In the genomic region with DNA sequence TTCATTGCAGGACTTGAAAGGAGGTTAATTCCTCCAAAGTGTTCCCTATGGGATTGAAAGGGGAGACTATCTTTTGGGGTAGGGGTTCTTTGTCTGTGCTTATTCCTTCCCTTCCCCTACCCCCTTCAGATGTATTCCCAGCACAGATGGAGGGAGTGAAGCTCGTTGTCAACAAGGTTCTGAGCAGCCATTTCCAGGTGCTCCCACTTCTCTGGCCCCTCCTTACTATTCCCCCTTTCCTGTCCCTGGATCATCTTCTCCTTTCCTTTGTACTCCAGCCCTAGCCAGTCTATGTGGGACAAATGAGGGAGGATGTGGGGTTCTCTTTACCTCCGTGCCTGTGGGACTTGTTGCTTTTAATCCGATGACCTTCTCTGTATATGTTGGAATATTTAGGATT, we compare ENCODE assay signal across 9 cellular contexts. TPM values are rescaled to one million over a fixed set of nuclear protein-coding genes. Genes with fewer than 3 reads are reported as not detected.
DNase-seq lines count a peak whose midpoint lies in the region; ATAC-seq, FAIRE-seq and TF ChIP-seq lines count a peak whose summit lies in the region.
"Had no signal": no experiment of that assay in that cellular context is flagged by ENCODE, and none has a peak within 500 bp of the region (broad histone marks: within the 10 kb centered on the region; RNA-seq: fewer than 3 reads in every experiment).

No MANE protein-coding gene starts in this region.

- H3K27ac Mint-ChIP-seq in activated T-cell treated with anti-CD3 and anti-CD28 coated beads, Interleukin-2, amount 50 U/mL, for 72 hours = no peak overlapping the region
- peak overlapping the region; percentile 80 to 99 for H3K27ac Mint-ChIP-seq in activated naive CD4-positive, alpha-beta T cell treated with anti-CD3 and anti-CD28 coated beads, Interleukin-2, amount 50 U/mL, for 72 hours

- no peaks in the 10 kb centered on the region for H3K9me3 Mint-ChIP-seq in activated T-cell treated with anti-CD3 and anti-CD28 coated beads, Interleukin-2, amount 50 U/mL, for 72 hours
- H3K9me3 Mint-ChIP-seq in activated naive CD4-positive, alpha-beta T cell treated with anti-CD3 and anti-CD28 coated beads, Interleukin-2, amount 50 U/mL, for 72 hours = no peaks in the 10 kb centered on the region

- peak overlapping the region; percentile 50 for H2AFZ ChIP-seq in keratinocyte (ENCODE audit: control insufficient read depth, low read length)

- peak; percentile 9 for FAIRE-seq in keratinocyte (lab: Jason Lieb, UNC)

- H3K9ac ChIP-seq in keratinocyte (ENCODE audit: control insufficient read depth, extremely low read depth, insufficient read depth, low read length) = peak overlapping the region; percentile 84

- no peaks in the 10 kb centered on the region for H3K9me1 ChIP-seq in keratinocyte (ENCODE audit: control insufficient read depth, extremely low read depth, insufficient read depth, low read length)

- H3K27me3 Mint-ChIP-seq in activated T-cell treated with anti-CD3 and anti-CD28 coated beads, Interleukin-2, amount 50 U/mL, for 72 hours (ENCODE audit: low read depth) = no peaks in the 10 kb centered on the region

- no peak for TF ChIP-seq CTCF in keratinocyte (optimal IDR thresholded peaks at IDR 0.05 in 1 of 3, IDR thresholded peaks at IDR 0.05 in 1 of 3, conservative IDR thresholded peaks at IDR 0.05 in 1 of 3; ENCODE audit: extremely low read depth in 1 of 3, insufficient read depth in 2 of 3, low read length in 3 of 3)
- TF ChIP-seq CTCF in thyroid gland (IDR thresholded peaks at IDR 0.05) = no peak

- H3K9me3 ChIP-seq in keratinocyte (ENCODE audit: control insufficient read depth, low read depth, low read length) (no peaks in the 10 kb centered on the region), thyroid gland (no peaks in the 10 kb centered on the region)

- no peak for DNase-seq in activated T-cell treated with anti-CD3 and anti-CD28 coated beads, Interleukin-2, amount 50 U/mL, for 72 hours
- no peak for DNase-seq in activated T-cell treated with anti-CD3 and anti-CD28 coated beads, Interleukin-2, amount 50 U/mL, for 48 hours
- no peak for DNase-seq in activated naive CD4-positive, alpha-beta T cell treated with anti-CD3 and anti-CD28 coated beads, Interleukin-2, amount 50 U/mL, for 72 hours (ENCODE audit: low spot score in 2 of 2)
- DNase-seq in keratinocyte (ENCODE audit: low read depth, low spot score) = no peak
- DNase-seq in thyroid gland = no peak
- no peak for DNase-seq in hepatic stellate cell (ENCODE audit: low spot score)
- DNase-seq in NCI-H510A treated with DMSO at 0.1 percent for 48 hours (lab: John Stamatoyannopoulos, UW) = no peak

- TF ChIP-seq POLR2A in thyroid gland (IDR thresholded peaks at IDR 0.05) = no peak

- H3K4me1 ChIP-seq in keratinocyte (ENCODE audit: control insufficient read depth, extremely low read depth, insufficient read depth, low read length) = peaks cover 19% of the 10 kb centered on the region
- peaks cover 16 to 19% of the 10 kb centered on the region in 2 donors for H3K4me1 ChIP-seq in thyroid gland

- ATAC-seq in activated T-cell treated with anti-CD3 and anti-CD28 coated beads, Interleukin-2, amount 50 U/mL, for 72 hours (replicated peaks in 1 of 2) = no peak
- ATAC-seq in activated naive CD4-positive, alpha-beta T cell treated with anti-CD3 and anti-CD28 coated beads, Interleukin-2, amount 50 U/mL, for 72 hours = no peak
- no peak for ATAC-seq in GM19035 (IDR thresholded peaks at IDR 0.05; ENCODE audit: unreplicated experiment)

- H3K4me2 ChIP-seq in keratinocyte (ENCODE audit: control insufficient read depth, extremely low read depth, insufficient read depth, low read depth, low read length) = peak overlapping the region; percentile 97

- H3K4me3 ChIP-seq in keratinocyte (ENCODE audit: control insufficient read depth in 2 of 3, extremely low read depth in 1 of 3, insufficient read depth in 2 of 3, low read depth in 1 of 3, low read length in 3 of 3) (peak overlapping the region; percentile 88 to 97 (median 90)), thyroid gland (replicated peaks in 1 of 3) (peak overlapping the region; percentile 12 to 66 (median 56))

- intact Hi-C loops in thyroid gland (cut with DNase I) = loop anchor here (5.0 to 10.0 kb wide), 3 partner anchors 52 to 156 kb away; partner anchors contain the start of genes B4GALT3 and MPZ

- H3K36me3 Mint-ChIP-seq in activated T-cell treated with anti-CD3 and anti-CD28 coated beads, Interleukin-2, amount 50 U/mL, for 72 hours (ENCODE audit: insufficient read depth in 2 of 2) = peaks cover 1% of the 10 kb centered on the region in 2 donors
- H3K36me3 Mint-ChIP-seq in activated naive CD4-positive, alpha-beta T cell treated with anti-CD3 and anti-CD28 coated beads, Interleukin-2, amount 50 U/mL, for 72 hours = peaks cover 10 to 20% of the 10 kb centered on the region in 2 donors

- dilution Hi-C loops in keratinocyte (cut with MboI; ENCODE audit: extremely low pct_ligation_motif_present, low sequenced_read_pairs) = no loop called here

- 60 to 63% methylated on average over 3 of the region's 3 CpGs for WGBS in thyroid gland, 2 donors

- peaks cover 12 to 17% of the 10 kb centered on the region in 2 experiments for H3K36me3 ChIP-seq in keratinocyte (ENCODE audit: control insufficient read depth in 2 of 2, extremely low read depth in 1 of 2, insufficient read depth in 2 of 2, low read length in 2 of 2)
- peaks cover 10 to 14% of the 10 kb centered on the region in 2 donors for H3K36me3 ChIP-seq in thyroid gland

- peak overlapping the region; percentile 94 to 100 for H3K4me3 Mint-ChIP-seq in activated T-cell treated with anti-CD3 and anti-CD28 coated beads, Interleukin-2, amount 50 U/mL, for 72 hours

- peaks cover 13% of the 10 kb centered on the region for H3K79me2 ChIP-seq in keratinocyte (ENCODE audit: control insufficient read depth, insufficient read depth, low read length)

- H3K27me3 ChIP-seq in keratinocyte (ENCODE audit: control insufficient read depth, extremely low read depth, insufficient read depth, low read length) = no peaks in the 10 kb centered on the region
- no peaks in the 10 kb centered on the region for H3K27me3 ChIP-seq in thyroid gland

- H3K4me1 Mint-ChIP-seq in activated T-cell treated with anti-CD3 and anti-CD28 coated beads, Interleukin-2, amount 50 U/mL, for 72 hours (ENCODE audit: low read depth) = peaks cover 34% of the 10 kb centered on the region

- no peaks in the 10 kb centered on the region for H4K20me1 ChIP-seq in keratinocyte (ENCODE audit: control insufficient read depth, extremely low read depth, insufficient read depth, low read length)

- H3K27ac ChIP-seq in keratinocyte (ENCODE audit: control insufficient read depth, insufficient read depth, low read length) = peak overlapping the region; percentile 42
- peak overlapping the region in 1 of 3 donors; percentile 53 for H3K27ac ChIP-seq in thyroid gland

RNA-seq across cellular contexts. Expression of gene TOMM40L, which starts 0.9 kb away (rescaled TPM):
- total RNA-seq in activated T-cell treated with anti-CD3 and anti-CD28 coated beads, Interleukin-2, amount 50 U/mL, for 72 hours = 10 to 100 TPM; 10.3 to 14.6 TPM
- total RNA-seq in activated naive CD4-positive, alpha-beta T cell treated with anti-CD3 and anti-CD28 coated beads, Interleukin-2, amount 50 U/mL, for 72 hours = 10 to 100 TPM; 13.3 to 17.7 TPM
- 14.4 to 18.2 TPM (median 17.5 TPM) in 3 replicates for polyA plus RNA-seq in keratinocyte
- polyA plus RNA-seq in keratinocyte (2011; ENCODE audit: low read depth) = 2.3 TPM
- polyA plus RNA-seq in keratinocyte (2011; cell fraction: cytosol; rRNA removed) = 14.9 and 15.4 TPM in 2 replicates
- polyA plus RNA-seq in keratinocyte (2011; cell fraction: nucleus; rRNA removed) = 20.9 and 22.4 TPM in 2 replicates
- 5.3 and 14.4 TPM in 2 replicates for polyA plus RNA-seq in keratinocyte (2012; ENCODE audit: low replicate concordance)
- polyA minus RNA-seq in keratinocyte = 26.8 to 33.9 TPM (median 31.6 TPM) in 3 replicates
- 24.0 TPM for polyA minus RNA-seq in keratinocyte (2011; cell fraction: cytosol; rRNA and poly(A)+ RNA removed)
- polyA minus RNA-seq in keratinocyte (2011; cell fraction: nucleus; rRNA and poly(A)+ RNA removed) = 8.4 and 14.1 TPM in 2 replicates
- total RNA-seq in thyroid gland = 10 to 100 TPM in 1 of 4 donors, 1 to 10 TPM in 3; 7.0 to 12.4 (median 8.3) TPM

RNA-seq across cellular contexts. Expression of gene APOA2, which starts 3.3 kb away (rescaled TPM):
- total RNA-seq in activated T-cell treated with anti-CD3 and anti-CD28 coated beads, Interleukin-2, amount 50 U/mL, for 72 hours = not detected
- total RNA-seq in activated naive CD4-positive, alpha-beta T cell treated with anti-CD3 and anti-CD28 coated beads, Interleukin-2, amount 50 U/mL, for 72 hours = not detected
- not detected in 3 replicates for polyA plus RNA-seq in keratinocyte
- polyA plus RNA-seq in keratinocyte (2011; ENCODE audit: low read depth) = 1.8 TPM
- polyA plus RNA-seq in keratinocyte (2011; cell fraction: cytosol; rRNA removed) = not detected in 2 replicates
- polyA plus RNA-seq in keratinocyte (2011; cell fraction: nucleus; rRNA removed) = not detected in 2 replicates
- 1.2 TPM in 1 of 2 replicates, not detected in the other for polyA plus RNA-seq in keratinocyte (2012; ENCODE audit: low replicate concordance)
- 1.2 TPM in 1 of 3 replicates, not detected in the others for polyA minus RNA-seq in keratinocyte
- not detected for polyA minus RNA-seq in keratinocyte (2011; cell fraction: cytosol; rRNA and poly(A)+ RNA removed)
- not detected in 2 replicates for polyA minus RNA-seq in keratinocyte (2011; cell fraction: nucleus; rRNA and poly(A)+ RNA removed)
- total RNA-seq in thyroid gland = not detected
- total RNA-seq: M059J had no signal

RNA-seq across cellular contexts. Expression of gene NR1I3, which starts 11.2 kb away (rescaled TPM):
- total RNA-seq in activated T-cell treated with anti-CD3 and anti-CD28 coated beads, Interleukin-2, amount 50 U/mL, for 72 hours = not detected
- total RNA-seq in activated naive CD4-positive, alpha-beta T cell treated with anti-CD3 and anti-CD28 coated beads, Interleukin-2, amount 50 U/mL, for 72 hours = not detected
- not detected in 3 replicates for polyA plus RNA-seq in keratinocyte
- polyA plus RNA-seq in keratinocyte (2011; ENCODE audit: low read depth) = not detected
- polyA plus RNA-seq in keratinocyte (2011; cell fraction: cytosol; rRNA removed) = not detected in 2 replicates
- polyA plus RNA-seq in keratinocyte (2011; cell fraction: nucleus; rRNA removed) = not detected in 2 replicates
- 0.47 and 0.64 TPM in 2 replicates for polyA plus RNA-seq in keratinocyte (2012; ENCODE audit: low replicate concordance)
- polyA minus RNA-seq in keratinocyte = not detected in 3 replicates
- polyA minus RNA-seq in keratinocyte (2011; cell fraction: cytosol; rRNA and poly(A)+ RNA removed) = not detected
- not detected in 2 replicates for polyA minus RNA-seq in keratinocyte (2011; cell fraction: nucleus; rRNA and poly(A)+ RNA removed)
- total RNA-seq in thyroid gland = not detected
- total RNA-seq: M059J had no signal

RNA-seq across cellular contexts. Expression of gene FCER1G, which starts 11.7 kb away (rescaled TPM):
- 1 to 10 TPM; 1.8 to 3.7 TPM for total RNA-seq in activated T-cell treated with anti-CD3 and anti-CD28 coated beads, Interleukin-2, amount 50 U/mL, for 72 hours
- total RNA-seq in activated naive CD4-positive, alpha-beta T cell treated with anti-CD3 and anti-CD28 coated beads, Interleukin-2, amount 50 U/mL, for 72 hours = 1 to 10 TPM in 1 of 2 donors, under 1 TPM in 1; 0.49 to 7.4 TPM
- polyA plus RNA-seq in keratinocyte = 0.51 to 1.2 TPM (median 0.62 TPM) in 3 replicates
- not detected for polyA plus RNA-seq in keratinocyte (2011; ENCODE audit: low read depth)
- polyA plus RNA-seq in keratinocyte (2011; cell fraction: cytosol; rRNA removed) = 0.39 and 0.75 TPM in 2 replicates
- 1.1 and 1.3 TPM in 2 replicates for polyA plus RNA-seq in keratinocyte (2011; cell fraction: nucleus; rRNA removed)
- 0.53 and 1.4 TPM in 2 replicates for polyA plus RNA-seq in keratinocyte (2012; ENCODE audit: low replicate concordance)
- not detected in 3 replicates for polyA minus RNA-seq in keratinocyte
- not detected for polyA minus RNA-seq in keratinocyte (2011; cell fraction: cytosol; rRNA and poly(A)+ RNA removed)
- polyA minus RNA-seq in keratinocyte (2011; cell fraction: nucleus; rRNA and poly(A)+ RNA removed) = not detected in 2 replicates
- 10 to 100 TPM; 16.3 to 70.9 (median 22.3) TPM for total RNA-seq in thyroid gland
- total RNA-seq: M059J had no signal

RNA-seq across cellular contexts. Expression of gene NDUFS2, which starts 24.6 kb away (rescaled TPM):
- 100 to 1,000 TPM; 108 to 114 TPM for total RNA-seq in activated T-cell treated with anti-CD3 and anti-CD28 coated beads, Interleukin-2, amount 50 U/mL, for 72 hours
- 100 to 1,000 TPM; 115 to 126 TPM for total RNA-seq in activated naive CD4-positive, alpha-beta T cell treated with anti-CD3 and anti-CD28 coated beads, Interleukin-2, amount 50 U/mL, for 72 hours
- 105 to 136 TPM (median 135 TPM) in 3 replicates for polyA plus RNA-seq in keratinocyte
- 90.2 TPM for polyA plus RNA-seq in keratinocyte (2011; ENCODE audit: low read depth)
- 100.0 and 117 TPM in 2 replicates for polyA plus RNA-seq in keratinocyte (2011; cell fraction: cytosol; rRNA removed)
- polyA plus RNA-seq in keratinocyte (2011; cell fraction: nucleus; rRNA removed) = 109 and 115 TPM in 2 replicates
- polyA plus RNA-seq in keratinocyte (2012; ENCODE audit: low replicate concordance) = 79.8 and 86.9 TPM in 2 replicates
- polyA minus RNA-seq in keratinocyte = 88.1 to 130 TPM (median 111 TPM) in 3 replicates
- polyA minus RNA-seq in keratinocyte (2011; cell fraction: cytosol; rRNA and poly(A)+ RNA removed) = 115 TPM
- polyA minus RNA-seq in keratinocyte (2011; cell fraction: nucleus; rRNA and poly(A)+ RNA removed) = 70.5 and 92.9 TPM in 2 replicates
- 100 to 1,000 TPM in 2 of 4 donors, 10 to 100 TPM in 2; 75.4 to 122 (median 99.9) TPM for total RNA-seq in thyroid gland
